ENCODE assay signal across 10 cellular contexts in genomic region chr16:67165121-67166034, GRCh38. TPM values are rescaled to one million over a fixed set of nuclear protein-coding genes. Genes with fewer than 3 reads are reported as not detected.
DNase-seq lines count a peak whose midpoint lies in the region; ATAC-seq, FAIRE-seq and TF ChIP-seq lines count a peak whose summit lies in the region.
"Had no signal": no experiment of that assay in that cellular context is flagged by ENCODE, and none has a peak within 500 bp of the region (broad histone marks: within the 10 kb centered on the region; RNA-seq: fewer than 3 reads in every experiment).

No MANE protein-coding gene starts in this region.

- H3K9me3 ChIP-seq in K562 (replicated peaks; ENCODE audit: control insufficient read depth, insufficient read depth, low read depth, low read length) (no peaks in the 10 kb centered on the region), lower lobe of right lung (no peaks in the 10 kb centered on the region), suprapubic skin (no peaks in the 10 kb centered on the region), aorta (ENCODE audit: control insufficient read depth, low read length) (no peaks in the 10 kb centered on the region)

- H3K4me1 ChIP-seq in K562 (replicated peaks in 1 of 2; ENCODE audit: control insufficient read depth in 2 of 2, insufficient read depth in 2 of 2, low read length in 2 of 2) = peaks cover 19 to 84% of the 10 kb centered on the region in 2 experiments
- peaks cover 62% of the 10 kb centered on the region for H3K4me1 ChIP-seq in lower lobe of right lung
- H3K4me1 ChIP-seq in suprapubic skin = peaks cover 73% of the 10 kb centered on the region
- no peaks in the 10 kb centered on the region for H3K4me1 ChIP-seq in aorta (ENCODE audit: control insufficient read depth in 1 of 2, insufficient read depth in 2 of 2, low read length in 2 of 2)

- no peak for TF ChIP-seq RAD21 in K562 (CRISPR knock-in tag; conservative IDR thresholded peaks at IDR 0.05 in 1 of 2, IDR thresholded peaks at IDR 0.05 in 1 of 2)

- DNase-seq in activated CD4-positive, alpha-beta T cell treated with anti-CD3 and anti-CD28 coated beads, Interleukin-2, amount 10 ng/mL, durations not matched to agents 24 days and 14 days = peak; percentile 67
- no peak for DNase-seq in activated CD4-positive, alpha-beta T cell treated with anti-CD3 and anti-CD28 coated beads for 1 hour
- DNase-seq in K562 (ENCODE audit: extremely low read depth in 1 of 4, low spot score in 3 of 4) (peak in 1 of 4 experiments; percentile 29), lower lobe of right lung (no peak), suprapubic skin (ENCODE audit: low spot score in 2 of 2) (no peak), NCI-H1930 (lab: John Stamatoyannopoulos, UW) (no peak), aorta (no peak)
- DNase-seq: NCI-H524 had no signal

- H3K27ac ChIP-seq in K562 (ENCODE audit: extremely low read depth, low read depth, low read length) (peak overlapping the region; percentile 82), lower lobe of right lung (peak overlapping the region; percentile 64), suprapubic skin (no peak overlapping the region), aorta (ENCODE audit: low read depth in 1 of 2, low read length in 2 of 2) (no peak overlapping the region)

- CTCF ChIA-PET in K562 (lab: Yijun Ruan, JAX; ENCODE audit: low intra/inter-chr PET ratio) = no interaction called here

- H3K36me3 Mint-ChIP-seq in activated CD4-positive, alpha-beta T cell treated with anti-CD3 and anti-CD28 coated beads, Interleukin-2, amount 10 ng/mL, durations not matched to agents 24 days and 14 days (ENCODE audit: low read depth) = peaks cover 34% of the 10 kb centered on the region

- peak overlapping the region; percentile 15 for H3K27ac Mint-ChIP-seq in activated CD4-positive, alpha-beta T cell treated with anti-CD3 and anti-CD28 coated beads, Interleukin-2, amount 10 ng/mL, durations not matched to agents 24 days and 14 days

- no peak overlapping the region for H2AFZ ChIP-seq in K562 (ENCODE audit: low read depth, low read length)

- in situ Hi-C loops in K562 (cut with MboI) = loop anchor here (25.0 kb wide), 1 partner anchor 203 kb away; the partner anchor contains the start of gene CES3

- H3K36me3 ChIP-seq in K562 (ENCODE audit: control insufficient read depth, insufficient read depth, low read length) = peaks cover 13% of the 10 kb centered on the region; the same call in 2 of the 3 replicates
- peaks cover 7% of the 10 kb centered on the region for H3K36me3 ChIP-seq in lower lobe of right lung
- peaks cover 15% of the 10 kb centered on the region for H3K36me3 ChIP-seq in suprapubic skin
- no peaks in the 10 kb centered on the region for H3K36me3 ChIP-seq in aorta (ENCODE audit: control insufficient read depth in 1 of 2, insufficient read depth in 2 of 2, low read length in 1 of 2)

- peaks cover 13% of the 10 kb centered on the region for H3K27me3 Mint-ChIP-seq in activated CD4-positive, alpha-beta T cell treated with anti-CD3 and anti-CD28 coated beads, Interleukin-2, amount 10 ng/mL, durations not matched to agents 24 days and 14 days

- H3K4me2 ChIP-seq in K562 (ENCODE audit: insufficient read depth, low read length) = peak overlapping the region; percentile 54

- H3K4me3 Mint-ChIP-seq in activated CD4-positive, alpha-beta T cell treated with anti-CD3 and anti-CD28 coated beads, Interleukin-2, amount 10 ng/mL, durations not matched to agents 24 days and 14 days = peak overlapping the region; percentile 69

- ATAC-seq in K562 = no peak
- ATAC-seq in lower lobe of right lung = no peak
- no peak for ATAC-seq in HG03565 (IDR thresholded peaks at IDR 0.05; ENCODE audit: unreplicated experiment)
- ATAC-seq in aorta (ENCODE audit: low FRiP score) = no peak

- peaks cover 12% of the 10 kb centered on the region for H3K79me2 ChIP-seq in K562 (ENCODE audit: control insufficient read depth, insufficient read depth, low read length)

- no peak for TF ChIP-seq POLR2A in K562 (conservative IDR thresholded peaks at IDR 0.05)
- TF ChIP-seq POLR2A in suprapubic skin (IDR thresholded peaks at IDR 0.05) = no peak

- 89% methylated on average over 40 of the region's 80 CpGs for WGBS in K562 (ENCODE audit: insufficient coverage, low coverage, missing lambda C conversion rate)
- 39% methylated on average over 14 of the region's 80 CpGs for WGBS in suprapubic skin
- WGBS in aorta, 2 donors = 19 to 20% methylated on average over 80 of the region's 80 CpGs

- no TSS peak for BruUV-seq in K562 (replicated peaks; lab: Mats Ljungman, UMichigan)

- no peaks in the 10 kb centered on the region for H4K20me1 ChIP-seq in K562 (replicated peaks; ENCODE audit: control insufficient read depth, insufficient read depth, low read length)

- H3K9me1 ChIP-seq in K562 (ENCODE audit: control insufficient read depth, insufficient read depth, low read length) = no peaks in the 10 kb centered on the region

- TF ChIP-seq CTCF in K562 (IDR thresholded peaks at IDR 0.05 in 2 of 3, conservative IDR thresholded peaks at IDR 0.05 in 1 of 3; ENCODE audit: insufficient read depth in 2 of 3, low read depth in 1 of 3, low read length in 3 of 3) (no peak), lower lobe of right lung (IDR thresholded peaks at IDR 0.05) (no peak), suprapubic skin (IDR thresholded peaks at IDR 0.05) (no peak)

- no peak for FAIRE-seq in K562 (lab: Jason Lieb, UNC)
- FAIRE-seq: TTC549 had no signal

- POLR2A ChIA-PET in K562 (lab: Yijun Ruan, JAX) = interaction anchor here (0.5 to 0.6 kb wide), 2 partner anchors 12 to 315 kb away, joined by 3 read pairs; no protein-coding TSS in a partner anchor

- no peaks in the 10 kb centered on the region for H3K9me3 Mint-ChIP-seq in activated CD4-positive, alpha-beta T cell treated with anti-CD3 and anti-CD28 coated beads, Interleukin-2, amount 10 ng/mL, durations not matched to agents 24 days and 14 days

- peaks cover 50% of the 10 kb centered on the region for H3K4me1 Mint-ChIP-seq in activated CD4-positive, alpha-beta T cell treated with anti-CD3 and anti-CD28 coated beads, Interleukin-2, amount 10 ng/mL, durations not matched to agents 24 days and 14 days

- intact Hi-C loops in activated CD4-positive, alpha-beta T cell treated with anti-CD3 and anti-CD28 coated beads, Interleukin-2, amount 10 ng/mL, durations not matched to agents 24 days and 14 days (cut with micrococcal nuclease) = no loop called here
- intact Hi-C loops in K562 (cut with micrococcal nuclease) (no loop called here), lower lobe of right lung (cut with DNase I) (no loop called here), aorta (cut with DNase I) (no loop called here)

- TF ChIP-seq EP300 in K562 (IDR thresholded peaks at IDR 0.05; ENCODE audit: low read length) (no peak), suprapubic skin (IDR thresholded peaks at IDR 0.05) (no peak)

- H3K9ac ChIP-seq in K562 (ENCODE audit: insufficient read depth in 1 of 2, low read depth in 2 of 2, low read length in 2 of 2) = peak overlapping the region; percentile 76 to 95

- H3K4me3 ChIP-seq in K562 (peak overlapping the region; percentile 34; the same call in 1 of the 2 replicates), lower lobe of right lung (peak overlapping the region; percentile 54), suprapubic skin (peak overlapping the region; percentile 44), aorta (ENCODE audit: low read length in 2 of 2) (no peak overlapping the region)

- no peaks in the 10 kb centered on the region for H3K27me3 ChIP-seq in K562 (ENCODE audit: control insufficient read depth in 2 of 2, insufficient read depth in 2 of 2, low read length in 2 of 2)
- peaks cover 38% of the 10 kb centered on the region for H3K27me3 ChIP-seq in lower lobe of right lung (ENCODE audit: low read depth)
- H3K27me3 ChIP-seq in suprapubic skin = no peaks in the 10 kb centered on the region
- H3K27me3 ChIP-seq in aorta (ENCODE audit: control insufficient read depth in 1 of 2, insufficient read depth in 2 of 2, low read length in 1 of 2) = no peaks in the 10 kb centered on the region

RNA-seq across cellular contexts. Expression of gene HSF4, which starts 0.8 kb away (rescaled TPM):
- 48.5 and 54.0 TPM in 2 replicates for total RNA-seq in activated CD4-positive, alpha-beta T cell treated with anti-CD3 and anti-CD28 coated beads, Interleukin-2, amount 10 ng/mL, durations not matched to agents 24 days and 14 days
- total RNA-seq in K562 (2011; cell fraction: chromatin; rRNA removed; ENCODE audit: low replicate concordance) = 143 and 358 TPM in 2 replicates
- 185 and 204 TPM in 2 replicates for total RNA-seq in K562 (2011; cell fraction: nucleolus; rRNA removed)
- total RNA-seq in K562 (2011; cell fraction: nucleoplasm; rRNA removed) = 149 and 156 TPM in 2 replicates
- total RNA-seq in K562 (2014; rRNA removed) (8.3 and 13.2 TPM in 2 replicates), K562 (2014; rRNA removed; fragmentation: Illumina TruSeq; extraction: Trizol) (3.4 and 5.3 TPM in 2 replicates), K562 (2015; rRNA removed; fragmentation: Illumina TruSeq; extraction: Trizol) (9.7 and 9.8 TPM in 2 replicates), K562 (2021) (22.6 and 25.2 TPM in 2 replicates), lower lobe of right lung (76.3 TPM), suprapubic skin (100 to 1,000 TPM in 2 of 4 donors, 10 to 100 TPM in 2; 56.5 to 351 (median 102) TPM), aorta (100 to 1,000 TPM in 1 of 2 donors, 10 to 100 TPM in 1; 22.2 to 101 TPM)
- polyA plus RNA-seq in K562 (2011; rRNA removed) (7.3 and 19.2 TPM in 2 replicates), K562 (2014; fragmentation: Illumina TruSeq; extraction: Trizol) (9.2 and 12.8 TPM in 2 replicates), K562 (2014; fragmentation: Nextera tagmentation; extraction: Ambion mirVana) (under 1 TPM in 1 of 2 experiments, not detected in 1; 0.50 TPM), K562 (2014; rRNA removed) (21.4 and 35.4 TPM in 2 replicates), aorta (100 to 1,000 TPM in 1 of 2 donors, 10 to 100 TPM in 1; 25.0 to 133 TPM)
- 8.5 and 10.2 TPM in 2 replicates for polyA plus RNA-seq in K562 (2011; cell fraction: cytosol; rRNA removed)
- polyA plus RNA-seq in K562 (2011; cell fraction: nucleus; rRNA removed) = 197 and 252 TPM in 2 replicates
- polyA plus RNA-seq in K562 (2012) = 28.8 and 44.0 TPM in 2 replicates
- 1.5 and 4.8 TPM in 2 replicates for polyA minus RNA-seq in K562 (2011; rRNA and poly(A)+ RNA removed)
- polyA minus RNA-seq in K562 (2011; cell fraction: cytosol; rRNA and poly(A)+ RNA removed) = 3.6 and 5.6 TPM in 2 replicates
- 25.0 and 38.5 TPM in 2 replicates for polyA minus RNA-seq in K562 (2011; cell fraction: nucleus; rRNA and poly(A)+ RNA removed)

RNA-seq across cellular contexts. Expression of gene NOL3, which starts 5.0 kb away (rescaled TPM):
- 31.0 and 36.7 TPM in 2 replicates for total RNA-seq in activated CD4-positive, alpha-beta T cell treated with anti-CD3 and anti-CD28 coated beads, Interleukin-2, amount 10 ng/mL, durations not matched to agents 24 days and 14 days
- 81.0 and 88.7 TPM in 2 replicates for total RNA-seq in K562 (2011; cell fraction: chromatin; rRNA removed; ENCODE audit: low replicate concordance)
- total RNA-seq in K562 (2011; cell fraction: nucleolus; rRNA removed) = 34.7 and 39.7 TPM in 2 replicates
- total RNA-seq in K562 (2011; cell fraction: nucleoplasm; rRNA removed) = 64.6 and 93.4 TPM in 2 replicates
- 5.4 and 8.3 TPM in 2 replicates for total RNA-seq in K562 (2014; rRNA removed)
- 3.4 and 4.3 TPM in 2 replicates for total RNA-seq in K562 (2014; rRNA removed; fragmentation: Illumina TruSeq; extraction: Trizol)
- 4.1 and 5.0 TPM in 2 replicates for total RNA-seq in K562 (2015; rRNA removed; fragmentation: Illumina TruSeq; extraction: Trizol)
- 7.0 and 9.3 TPM in 2 replicates for total RNA-seq in K562 (2021)
- 8.4 and 13.5 TPM in 2 replicates for polyA plus RNA-seq in K562 (2011; rRNA removed)
- 5.8 and 7.2 TPM in 2 replicates for polyA plus RNA-seq in K562 (2011; cell fraction: cytosol; rRNA removed)
- polyA plus RNA-seq in K562 (2011; cell fraction: nucleus; rRNA removed) = 50.0 and 53.8 TPM in 2 replicates
- 19.1 and 59.4 TPM in 2 replicates for polyA plus RNA-seq in K562 (2012)
- polyA plus RNA-seq in K562 (2014; fragmentation: Illumina TruSeq; extraction: Trizol) = 7.6 and 8.2 TPM in 2 replicates
- polyA plus RNA-seq in K562 (2014; fragmentation: Nextera tagmentation; extraction: Ambion mirVana) = under 1 TPM; 0.45 to 0.69 TPM
- polyA plus RNA-seq in K562 (2014; rRNA removed) = 12.2 and 14.0 TPM in 2 replicates
- 3.4 and 5.6 TPM in 2 replicates for polyA minus RNA-seq in K562 (2011; rRNA and poly(A)+ RNA removed)
- polyA minus RNA-seq in K562 (2011; cell fraction: cytosol; rRNA and poly(A)+ RNA removed) = 1.9 and 2.5 TPM in 2 replicates
- 5.4 and 10.3 TPM in 2 replicates for polyA minus RNA-seq in K562 (2011; cell fraction: nucleus; rRNA and poly(A)+ RNA removed)
- 55.6 TPM for total RNA-seq in lower lobe of right lung
- total RNA-seq in suprapubic skin = 100 to 1,000 TPM in 2 of 4 donors, 10 to 100 TPM in 2; 64.3 to 116 (median 90.5) TPM
- 10 to 100 TPM; 24.4 to 47.2 TPM for total RNA-seq in aorta
- polyA plus RNA-seq in aorta = 100 to 1,000 TPM in 1 of 2 donors, 10 to 100 TPM in 1; 67.5 to 122 TPM

RNA-seq across cellular contexts. Expression of gene FBXL8, which starts 5.6 kb away (rescaled TPM):
- 25.1 and 30.0 TPM in 2 replicates for total RNA-seq in activated CD4-positive, alpha-beta T cell treated with anti-CD3 and anti-CD28 coated beads, Interleukin-2, amount 10 ng/mL, durations not matched to agents 24 days and 14 days
- 108 and 283 TPM in 2 replicates for total RNA-seq in K562 (2011; cell fraction: chromatin; rRNA removed; ENCODE audit: low replicate concordance)
- 168 and 184 TPM in 2 replicates for total RNA-seq in K562 (2011; cell fraction: nucleolus; rRNA removed)
- total RNA-seq in K562 (2011; cell fraction: nucleoplasm; rRNA removed) = 119 and 131 TPM in 2 replicates
- total RNA-seq in K562 (2014; rRNA removed) (12.5 and 14.5 TPM in 2 replicates), K562 (2014; rRNA removed; fragmentation: Illumina TruSeq; extraction: Trizol) (4.0 and 4.7 TPM in 2 replicates), K562 (2015; rRNA removed; fragmentation: Illumina TruSeq; extraction: Trizol) (5.4 and 5.8 TPM in 2 replicates), K562 (2021) (17.6 and 22.1 TPM in 2 replicates), lower lobe of right lung (32.9 TPM), suprapubic skin (100 to 1,000 TPM in 1 of 4 donors, 10 to 100 TPM in 3; 45.0 to 134 (median 58.8) TPM), aorta (10 to 100 TPM in 1 of 2 donors, 1 to 10 TPM in 1; 7.3 to 20.8 TPM)
- polyA plus RNA-seq in K562 (2011; rRNA removed) (10.9 and 18.2 TPM in 2 replicates), K562 (2014; fragmentation: Illumina TruSeq; extraction: Trizol) (4.4 and 7.4 TPM in 2 replicates), K562 (2014; fragmentation: Nextera tagmentation; extraction: Ambion mirVana) (under 1 TPM in 1 of 2 experiments, not detected in 1; 0.08 TPM), K562 (2014; rRNA removed) (28.2 and 28.8 TPM in 2 replicates), aorta (10 to 100 TPM in 1 of 2 donors, 1 to 10 TPM in 1; 1.1 to 32.1 TPM)
- polyA plus RNA-seq in K562 (2011; cell fraction: cytosol; rRNA removed) = 11.7 and 21.7 TPM in 2 replicates
- 80.6 and 125 TPM in 2 replicates for polyA plus RNA-seq in K562 (2011; cell fraction: nucleus; rRNA removed)
- polyA plus RNA-seq in K562 (2012) = 12.5 and 25.8 TPM in 2 replicates
- polyA minus RNA-seq in K562 (2011; rRNA and poly(A)+ RNA removed) = 2.8 and 5.3 TPM in 2 replicates
- polyA minus RNA-seq in K562 (2011; cell fraction: cytosol; rRNA and poly(A)+ RNA removed) = 4.2 and 5.6 TPM in 2 replicates
- polyA minus RNA-seq in K562 (2011; cell fraction: nucleus; rRNA and poly(A)+ RNA removed) = 22.2 and 24.5 TPM in 2 replicates

RNA-seq across cellular contexts. Expression of gene TRADD, which starts 5.7 kb away (rescaled TPM):
- 28.9 and 30.1 TPM in 2 replicates for total RNA-seq in activated CD4-positive, alpha-beta T cell treated with anti-CD3 and anti-CD28 coated beads, Interleukin-2, amount 10 ng/mL, durations not matched to agents 24 days and 14 days
- total RNA-seq in K562 (2011; cell fraction: chromatin; rRNA removed; ENCODE audit: low replicate concordance) = 5.6 and 25.1 TPM in 2 replicates
- total RNA-seq in K562 (2011; cell fraction: nucleolus; rRNA removed) = 16.8 and 18.2 TPM in 2 replicates
- 10.2 and 12.4 TPM in 2 replicates for total RNA-seq in K562 (2011; cell fraction: nucleoplasm; rRNA removed)
- total RNA-seq in K562 (2014; rRNA removed) (11.9 and 18.0 TPM in 2 replicates), K562 (2014; rRNA removed; fragmentation: Illumina TruSeq; extraction: Trizol) (2.9 and 3.0 TPM in 2 replicates), K562 (2015; rRNA removed; fragmentation: Illumina TruSeq; extraction: Trizol) (5.4 and 5.6 TPM in 2 replicates), K562 (2021) (11.8 and 12.2 TPM in 2 replicates), lower lobe of right lung (28.4 TPM), suprapubic skin (10 to 100 TPM; 25.9 to 34.4 (median 28.7) TPM), aorta (10 to 100 TPM; 17.1 to 24.3 TPM)
- polyA plus RNA-seq in K562 (2011; rRNA removed) (8.3 and 8.8 TPM in 2 replicates), K562 (2014; fragmentation: Illumina TruSeq; extraction: Trizol) (3.0 and 5.2 TPM in 2 replicates), K562 (2014; fragmentation: Nextera tagmentation; extraction: Ambion mirVana) (1 to 10 TPM in 1 of 2 experiments, under 1 TPM in 1; 0.76 to 1.7 TPM), K562 (2014; rRNA removed) (14.6 and 17.1 TPM in 2 replicates), aorta (10 to 100 TPM; 15.7 to 45.2 TPM)
- 9.2 and 19.6 TPM in 2 replicates for polyA plus RNA-seq in K562 (2011; cell fraction: cytosol; rRNA removed)
- 21.1 and 36.4 TPM in 2 replicates for polyA plus RNA-seq in K562 (2011; cell fraction: nucleus; rRNA removed)
- polyA plus RNA-seq in K562 (2012) = 13.6 and 18.6 TPM in 2 replicates
- 0.69 and 1.9 TPM in 2 replicates for polyA minus RNA-seq in K562 (2011; rRNA and poly(A)+ RNA removed)
- polyA minus RNA-seq in K562 (2011; cell fraction: cytosol; rRNA and poly(A)+ RNA removed) = 4.7 and 4.9 TPM in 2 replicates
- 4.3 and 5.3 TPM in 2 replicates for polyA minus RNA-seq in K562 (2011; cell fraction: nucleus; rRNA and poly(A)+ RNA removed)

RNA-seq across cellular contexts. Expression of gene B3GNT9, which starts 14.6 kb away (rescaled TPM):
- 5.5 and 5.6 TPM in 2 replicates for total RNA-seq in activated CD4-positive, alpha-beta T cell treated with anti-CD3 and anti-CD28 coated beads, Interleukin-2, amount 10 ng/mL, durations not matched to agents 24 days and 14 days
- total RNA-seq in K562 (2011; cell fraction: chromatin; rRNA removed; ENCODE audit: low replicate concordance) = 3.8 and 8.9 TPM in 2 replicates
- 5.1 and 5.7 TPM in 2 replicates for total RNA-seq in K562 (2011; cell fraction: nucleolus; rRNA removed)
- total RNA-seq in K562 (2011; cell fraction: nucleoplasm; rRNA removed) = 3.6 and 4.6 TPM in 2 replicates
- 0.91 and 2.1 TPM in 2 replicates for total RNA-seq in K562 (2014; rRNA removed)
- 0.67 and 0.91 TPM in 2 replicates for total RNA-seq in K562 (2014; rRNA removed; fragmentation: Illumina TruSeq; extraction: Trizol)
- 1.1 TPM in 2 replicates for total RNA-seq in K562 (2015; rRNA removed; fragmentation: Illumina TruSeq; extraction: Trizol)
- 1.5 and 1.8 TPM in 2 replicates for total RNA-seq in K562 (2021)
- polyA plus RNA-seq in K562 (2011; rRNA removed) = 1.5 TPM in 2 replicates
- polyA plus RNA-seq in K562 (2011; cell fraction: cytosol; rRNA removed) = 2.2 and 3.4 TPM in 2 replicates
- polyA plus RNA-seq in K562 (2011; cell fraction: nucleus; rRNA removed) = 5.1 and 5.6 TPM in 2 replicates
- 1.1 and 3.5 TPM in 2 replicates for polyA plus RNA-seq in K562 (2012)
- polyA plus RNA-seq in K562 (2014; fragmentation: Illumina TruSeq; extraction: Trizol) = 0.90 and 1.1 TPM in 2 replicates
- under 1 TPM in 1 of 2 experiments, not detected in 1; 0.01 TPM for polyA plus RNA-seq in K562 (2014; fragmentation: Nextera tagmentation; extraction: Ambion mirVana)
- 1.6 TPM in 2 replicates for polyA plus RNA-seq in K562 (2014; rRNA removed)
- 0.72 and 1.4 TPM in 2 replicates for polyA minus RNA-seq in K562 (2011; rRNA and poly(A)+ RNA removed)
- polyA minus RNA-seq in K562 (2011; cell fraction: cytosol; rRNA and poly(A)+ RNA removed) = 1.0 and 1.5 TPM in 2 replicates
- polyA minus RNA-seq in K562 (2011; cell fraction: nucleus; rRNA and poly(A)+ RNA removed) = 1.6 and 1.8 TPM in 2 replicates
- 13.5 TPM for total RNA-seq in lower lobe of right lung
- total RNA-seq in suprapubic skin = 1 to 10 TPM; 7.5 to 9.7 (median 9.0) TPM
- total RNA-seq in aorta = 10 to 100 TPM; 13.0 to 21.3 TPM
- polyA plus RNA-seq in aorta = 10 to 100 TPM in 1 of 2 donors, 1 to 10 TPM in 1; 3.9 to 22.4 TPM

Comparison
In these comparisons a context has a peak if more than half of its experiments do, and no peak if none do; other contexts are left out.
1. H3K27ac ChIP-seq: peak in K562 (single experiment) and lower lobe of right lung (single experiment); none in suprapubic skin (single experiment) and aorta (0 of 2).
2. H3K4me3 ChIP-seq: peak in K562 (single experiment), lower lobe of right lung (single experiment) and suprapubic skin (single experiment); none in aorta (0 of 2).